ENCODE assay signal across 23 cellular contexts in genomic region chr12:88113871-88114270, GRCh38. TPM values are rescaled to one million over a fixed set of nuclear protein-coding genes. Genes with fewer than 3 reads are reported as not detected.
A peak's percentile ranks its signal among the peaks of the same experiment; 100 is the strongest.
DNase-seq lines count a peak whose midpoint lies in the region; ATAC-seq, FAIRE-seq and TF ChIP-seq lines count a peak whose summit lies in the region.
"Had no signal": no experiment of that assay in that cellular context is flagged by ENCODE, and none has a peak within 500 bp of the region (broad histone marks: within the 10 kb centered on the region; RNA-seq: fewer than 3 reads in every experiment).

No MANE protein-coding gene starts in this region.

- peaks cover 50% of the 10 kb centered on the region for H3K4me1 Mint-ChIP-seq in HFFc6 (ENCODE audit: low read depth)
- H3K4me1 Mint-ChIP-seq in astrocyte (ENCODE audit: low read depth, unreplicated experiment): peaks cover 7% of the 10 kb centered on the region
- peaks cover 2% of the 10 kb centered on the region for H3K4me1 Mint-ChIP-seq in CD8-positive, alpha-beta T cell (ENCODE audit: low read depth)
- H3K4me1 Mint-ChIP-seq in natural killer cell: no peaks in the 10 kb centered on the region

- peak overlapping the region; percentile 65 for H3K4me2 ChIP-seq in astrocyte (ENCODE audit: low read length)
- H3K4me2 ChIP-seq: PC-9 had no signal

- H3K4me3 Mint-ChIP-seq in HFFc6: peak overlapping the region; percentile 86
- no peak overlapping the region for H3K4me3 Mint-ChIP-seq in astrocyte (ENCODE audit: unreplicated experiment)
- no peak overlapping the region for H3K4me3 Mint-ChIP-seq in CD8-positive, alpha-beta T cell
- H3K4me3 Mint-ChIP-seq in natural killer cell: no peak overlapping the region
- H3K4me3 Mint-ChIP-seq: activated naive CD4-positive, alpha-beta T cell treated with anti-CD3 and anti-CD28 coated beads for 36 hours; B cell; naive thymus-derived CD8-positive, alpha-beta T cell had no signal

- H3K36me3 Mint-ChIP-seq in HFFc6 (ENCODE audit: low read depth): peaks cover 35% of the 10 kb centered on the region
- peaks cover 6% of the 10 kb centered on the region for H3K36me3 Mint-ChIP-seq in astrocyte (ENCODE audit: low read depth, unreplicated experiment)
- H3K36me3 Mint-ChIP-seq in CD8-positive, alpha-beta T cell: peaks cover 73% of the 10 kb centered on the region
- H3K36me3 Mint-ChIP-seq in natural killer cell: peaks cover 37% of the 10 kb centered on the region

- H3K9me3 Mint-ChIP-seq in HFFc6: no peaks in the 10 kb centered on the region
- no peaks in the 10 kb centered on the region for H3K9me3 Mint-ChIP-seq in astrocyte (ENCODE audit: unreplicated experiment)
- no peaks in the 10 kb centered on the region for H3K9me3 Mint-ChIP-seq in CD8-positive, alpha-beta T cell
- H3K9me3 Mint-ChIP-seq in natural killer cell: no peaks in the 10 kb centered on the region
- H3K9me3 Mint-ChIP-seq: activated naive CD4-positive, alpha-beta T cell treated with anti-CD3 and anti-CD28 coated beads for 36 hours; naive thymus-derived CD8-positive, alpha-beta T cell had no signal

- H3K4me3 ChIP-seq in astrocyte (ENCODE audit: insufficient read depth, low read depth, low read length) (no peak overlapping the region), foreskin fibroblast (ENCODE audit: low read depth in 1 of 2, low read length in 2 of 2) (no peak overlapping the region)
- no peak overlapping the region for H3K4me3 ChIP-seq in CD8-positive, alpha-beta T cell (ENCODE audit: low read depth, low read length)
- H3K4me3 ChIP-seq: lung, PC-9, psoas muscle, spleen, suprapubic skin had no signal

- no peaks in the 10 kb centered on the region for H4K20me1 ChIP-seq in astrocyte (ENCODE audit: insufficient read depth, low read length)

- H3K27me3 Mint-ChIP-seq in HFFc6 (ENCODE audit: insufficient read depth): no peaks in the 10 kb centered on the region
- H3K27me3 Mint-ChIP-seq in astrocyte (ENCODE audit: low read depth, unreplicated experiment): no peaks in the 10 kb centered on the region
- H3K27me3 Mint-ChIP-seq in CD8-positive, alpha-beta T cell (ENCODE audit: low read depth): no peaks in the 10 kb centered on the region
- H3K27me3 Mint-ChIP-seq in natural killer cell (ENCODE audit: low read depth in 2 of 2): no peaks in the 10 kb centered on the region
- H3K27me3 Mint-ChIP-seq: B cell; naive thymus-derived CD8-positive, alpha-beta T cell had no signal

- peaks cover 24% of the 10 kb centered on the region for H3K36me3 ChIP-seq in astrocyte (ENCODE audit: insufficient read depth, low read length)
- H3K36me3 ChIP-seq in CD8-positive, alpha-beta T cell (ENCODE audit: insufficient read depth, low read length): peaks cover 11% of the 10 kb centered on the region

- H3K27ac Mint-ChIP-seq in HFFc6 (peak overlapping the region; percentile 98), astrocyte (ENCODE audit: unreplicated experiment) (peak overlapping the region; percentile 85), natural killer cell (no peak overlapping the region)
- no peak overlapping the region for H3K27ac Mint-ChIP-seq in CD8-positive, alpha-beta T cell
- H3K27ac Mint-ChIP-seq: activated naive CD4-positive, alpha-beta T cell treated with anti-CD3 and anti-CD28 coated beads for 36 hours; B cell had no signal

- peaks cover 5% of the 10 kb centered on the region for H3K4me1 ChIP-seq in astrocyte (ENCODE audit: insufficient read depth, low read length)
- H3K4me1 ChIP-seq in CD8-positive, alpha-beta T cell (ENCODE audit: insufficient read depth, low read length): no peaks in the 10 kb centered on the region
- H3K4me1 ChIP-seq: psoas muscle, spleen had no signal

- H2AFZ ChIP-seq in astrocyte (ENCODE audit: low read depth, low read length): no peak overlapping the region
- H2AFZ ChIP-seq: PC-9 had no signal

- H3K9ac ChIP-seq in astrocyte (ENCODE audit: low read length): peak overlapping the region; percentile 13

- H3K9me3 ChIP-seq in astrocyte (ENCODE audit: insufficient read depth, low read depth, low read length): no peaks in the 10 kb centered on the region
- no peaks in the 10 kb centered on the region for H3K9me3 ChIP-seq in CD8-positive, alpha-beta T cell (ENCODE audit: low read length)
- H3K9me3 ChIP-seq: psoas muscle, spleen, suprapubic skin had no signal

- ATAC-seq in CD8-positive, alpha-beta T cell: no peak
- ATAC-seq in GM18867 (IDR thresholded peaks at IDR 0.05; ENCODE audit: unreplicated experiment): no peak
- no peak for ATAC-seq in natural killer cell
- ATAC-seq: HCT116; naive thymus-derived CD8-positive, alpha-beta T cell; psoas muscle had no signal

- intact Hi-C loops in CD8-positive, alpha-beta T cell (cut with DNase I, micrococcal nuclease): loop anchor here (2.0 to 10.0 kb wide), 3 partner anchors 461 to 1415 kb away; no protein-coding TSS in a partner anchor
- intact Hi-C loops in natural killer cell (cut with micrococcal nuclease): no loop called here

- peak; percentile 23 for FAIRE-seq in astrocyte (lab: Jason Lieb, UNC)
- FAIRE-seq: bronchial epithelial cell, islet of Langerhans had no signal

- H3K27me3 ChIP-seq in astrocyte (ENCODE audit: insufficient read depth, low read length): no peaks in the 10 kb centered on the region
- no peaks in the 10 kb centered on the region for H3K27me3 ChIP-seq in CD8-positive, alpha-beta T cell (ENCODE audit: insufficient read depth, low read length)
- H3K27me3 ChIP-seq: spleen, suprapubic skin had no signal

- peak overlapping the region; percentile 38 for H3K27ac ChIP-seq in astrocyte (ENCODE audit: low read depth, low read length)
- H3K27ac ChIP-seq in CD8-positive, alpha-beta T cell (ENCODE audit: low read depth, low read length): no peak overlapping the region
- H3K27ac ChIP-seq: PC-9, psoas muscle, spleen, suprapubic skin had no signal

- DNase-seq in AG08396 (ENCODE audit: low spot score): peak; percentile 5
- DNase-seq in HFFc6: peak; percentile 62
- peak; percentile 48 for DNase-seq in astrocyte (ENCODE audit: low read depth)
- DNase-seq in foreskin fibroblast: peak; percentile 7 to 36
- DNase-seq in CD8-positive, alpha-beta T cell: no peak
- DNase-seq in natural killer cell: no peak
- DNase-seq in activated gamma-delta T cell treated with Interleukin-2 at 50 U/mL for 16 hours: no peak
- DNase-seq: activated CD4-positive, alpha-beta T cell treated with anti-CD3 and anti-CD28 coated beads for 4 hours; activated naive CD4-positive, alpha-beta T cell treated with anti-CD3 and anti-CD28 coated beads for 36 hours; erythroblast; naive thymus-derived CD8-positive, alpha-beta T cell; NCI-H82; PC-9; psoas muscle; spleen; stimulated activated CD8-positive, alpha-beta memory T cell treated with anti-CD3 and anti-CD28 coated beads, Interleukin-4, amount 100 ng/mL, for 48 hours had no signal

- CTCF ChIA-PET in CD8-positive, alpha-beta T cell (lab: Charles Lee): no interaction called here

- H3K79me2 ChIP-seq in astrocyte (ENCODE audit: insufficient read depth, low read length): no peaks in the 10 kb centered on the region

- POLR2A ChIA-PET in CD8-positive, alpha-beta T cell (lab: Charles Lee): no interaction called here

- no peak for TF ChIP-seq CTCF in HFFc6 (IDR thresholded peaks at IDR 0.05)
- no peak for TF ChIP-seq CTCF in astrocyte (IDR thresholded peaks at IDR 0.05; ENCODE audit: insufficient read depth, low read depth, low read length)
- no peak for TF ChIP-seq CTCF in foreskin fibroblast (IDR thresholded peaks at IDR 0.05; ENCODE audit: low read depth, low read length)
- TF ChIP-seq CTCF in CD8-positive, alpha-beta T cell (IDR thresholded peaks at IDR 0.05): no peak
- TF ChIP-seq CTCF in natural killer cell (IDR thresholded peaks at IDR 0.05): no peak

RNA-seq across cellular contexts. Expression of gene CEP290, which starts 28.0 kb away (rescaled TPM):
- 10 to 100 TPM; 10.2 to 13.4 (median 11.7) TPM for total RNA-seq in HFFc6 (2021; fragmentation: NEBNext Ultra II Directional; extraction: Animal tissue kit (Norgen Biotek cat#: 25700))
- total RNA-seq in astrocyte (19.9 and 20.1 TPM in 2 replicates), natural killer cell (10 to 100 TPM; 14.3 to 23.6 (median 18.7) TPM)
- total RNA-seq in CD8-positive, alpha-beta T cell: 10 to 100 TPM in 1 of 2 experiments, 1 to 10 TPM in 1; 7.7 to 10.7 TPM

RNA-seq across cellular contexts. Expression of gene TMTC3, which starts 28.2 kb away (rescaled TPM):
- 10 to 100 TPM; 41.3 to 48.9 (median 46.3) TPM for total RNA-seq in HFFc6 (2021; fragmentation: NEBNext Ultra II Directional; extraction: Animal tissue kit (Norgen Biotek cat#: 25700))
- total RNA-seq in astrocyte: 49.0 and 55.7 TPM in 2 replicates
- 1 to 10 TPM; 3.9 to 4.4 TPM for total RNA-seq in CD8-positive, alpha-beta T cell
- 1 to 10 TPM; 5.0 to 6.2 (median 5.3) TPM for total RNA-seq in natural killer cell

Comparison
In these comparisons a context has a peak if more than half of its experiments do, and no peak if none do; other contexts are left out.
1. DNase-seq: peak in AG08396 (single experiment), HFFc6 (single experiment), astrocyte (single experiment) and foreskin fibroblast (2 of 2); none in CD8-positive, alpha-beta T cell (0 of 7), natural killer cell (single experiment) and activated gamma-delta T cell treated with Interleukin-2 at 50 U/mL for 16 hours (single experiment).
2. H3K27ac Mint-ChIP-seq: peak in HFFc6 (single experiment) and astrocyte (single experiment); none in CD8-positive, alpha-beta T cell (single experiment) and natural killer cell (0 of 2).